Comparison of ENCODE assay signal across 8 cellular contexts in genomic region chr7:75485979-75486643, GRCh38. TPM values are rescaled to one million over a fixed set of nuclear protein-coding genes. Genes with fewer than 3 reads are reported as not detected.
DNase-seq lines count a peak whose midpoint lies in the region; ATAC-seq and TF ChIP-seq lines count a peak whose summit lies in the region.
"Not testable (repeated sequence)": the region's sequence is repeated elsewhere in the genome, so short reads cannot be mapped to it uniquely, and the experiment has no call there.

POM121C (minus strand) TSS chr7:75486299; CDS start chr7:75441496, 44,803 bp downstream.

- not testable (repeated sequence) for TF ChIP-seq CTCF in activated B cell treated with CpG ODN at 0.5 μM for 24 hours (IDR thresholded peaks at IDR 0.05); cardiac fibroblast (IDR thresholded peaks at IDR 0.05; ENCODE audit: low read depth, low read length)

- intact Hi-C loops in activated B cell treated with CpG ODN at 0.5 μM for 24 hours (cut with micrococcal nuclease): loop anchor here (1.0 kb wide), 1 partner anchor 42 kb away; no protein-coding TSS in a partner anchor

- H3K36me3 Mint-ChIP-seq in activated B cell treated with CpG ODN at 0.5 μM for 24 hours (ENCODE audit: low read depth): not testable (repeated sequence)

- peak within 1 kb of the TSS; percentile 67 to 74 for H3K4me3 ChIP-seq in cardiac fibroblast (replicated peaks in 1 of 2; ENCODE audit: low read depth in 2 of 2, low read length in 2 of 2)

- H3K4me3 Mint-ChIP-seq in activated B cell treated with CpG ODN at 0.5 μM for 24 hours: peak within 1 kb of the TSS; percentile 92

- H3K27me3 Mint-ChIP-seq in activated B cell treated with CpG ODN at 0.5 μM for 24 hours: not testable (repeated sequence)

- POLR2A ChIA-PET in activated B cell treated with CpG ODN at 0.5 μM for 24 hours (lab: Charles Lee): interaction anchor here (1.0 to 1.2 kb wide), 2 partner anchors 42 to 45 kb away, joined by 3 read pairs; no protein-coding TSS in a partner anchor

- CTCF ChIA-PET in activated B cell treated with CpG ODN at 0.5 μM for 24 hours (lab: Charles Lee): interaction anchor here (1.0 kb wide), 1 partner anchor 276 kb away, joined by 3 read pairs; no protein-coding TSS in a partner anchor

- ATAC-seq in GM19023 (IDR thresholded peaks at IDR 0.05; ENCODE audit: unreplicated experiment): peak; percentile 100
- ATAC-seq in HG03196 (IDR thresholded peaks at IDR 0.05; ENCODE audit: unreplicated experiment): peak; percentile 99
- peak; percentile 98 for ATAC-seq in activated B cell treated with CpG ODN at 0.5 μM for 24 hours (ENCODE audit: low read depth)

- peaks cover 13% of the 10 kb centered on the region for H3K4me1 Mint-ChIP-seq in activated B cell treated with CpG ODN at 0.5 μM for 24 hours

- H3K9me3 Mint-ChIP-seq in activated B cell treated with CpG ODN at 0.5 μM for 24 hours: not testable (repeated sequence)

- DNase-seq in AG08396 (ENCODE audit: low spot score): peak; percentile 87
- DNase-seq in NCI-H226: peak; percentile 86
- peak; percentile 70 for DNase-seq in activated B cell treated with CpG ODN at 0.5 μM for 24 hours
- peak; percentile 88 to 94 for DNase-seq in cardiac fibroblast (ENCODE audit: low read depth in 2 of 2)
- DNase-seq in iris pigment epithelial cell (ENCODE audit: low read depth): peak; percentile 90
- peak; percentile 85 for DNase-seq in stimulated activated CD4-positive, alpha-beta T cell treated with anti-CD3 and anti-CD28 coated beads, Interleukin-12 subunit alpha, Interleukin-12 subunit beta, amount 100 ng/mL, for 4 hours

- H3K27ac Mint-ChIP-seq in activated B cell treated with CpG ODN at 0.5 μM for 24 hours: peak within 1 kb of the TSS; percentile 81

RNA-seq across cellular contexts. Expression of gene POM121C, which starts in this region (rescaled TPM):
- total RNA-seq in activated B cell treated with CpG ODN at 0.5 μM for 24 hours: 58.5 and 63.9 TPM in 2 replicates

Comparison
In these comparisons a context has a peak if more than half of its experiments do, and no peak if none do; other contexts are left out.
1. Peak in every context shown above with its lines: DNase-seq, ATAC-seq and H3K4me3 ChIP-seq.